ENCODE assay signal across 8 cellular contexts in the genomic region with DNA sequence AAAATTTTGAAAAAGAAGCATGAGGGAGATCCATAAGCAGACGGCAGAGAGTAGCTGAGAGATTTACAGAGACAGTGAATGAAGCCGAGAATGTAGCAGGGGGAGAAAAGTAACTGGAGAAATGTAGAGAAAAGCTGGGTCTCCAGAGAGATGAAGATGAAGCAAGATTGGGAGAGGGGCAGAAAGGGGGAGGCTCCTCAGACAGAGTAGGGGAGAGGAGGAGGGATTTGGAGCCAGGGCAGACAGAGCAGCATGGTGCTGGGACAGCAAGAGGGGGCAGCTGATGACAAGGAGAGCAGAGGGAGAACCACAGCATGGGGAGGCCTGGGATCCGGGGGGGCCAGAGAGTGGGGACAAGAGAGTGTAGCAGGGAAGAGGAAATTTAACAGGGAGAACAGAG. TPM values are rescaled to one million over a fixed set of nuclear protein-coding genes. Genes with fewer than 3 reads are reported as not detected.
A peak's percentile ranks its signal among the peaks of the same experiment; 100 is the strongest.
DNase-seq lines count a peak whose midpoint lies in the region; ATAC-seq and TF ChIP-seq lines count a peak whose summit lies in the region.

No MANE protein-coding gene starts in this region.

- H3K27me3 ChIP-seq in ACC112 (ENCODE audit: insufficient read depth, low read length) (no peaks in the 10 kb centered on the region), HUES6 (ENCODE audit: control insufficient read depth, insufficient read depth, low read length) (no peaks in the 10 kb centered on the region), mononuclear cell (ENCODE audit: insufficient read depth, low read length) (no peaks in the 10 kb centered on the region)

- no peaks in the 10 kb centered on the region for H3K79me2 ChIP-seq in ACC112 (ENCODE audit: control insufficient read depth, insufficient read depth, low read length, unreplicated experiment)

- H3K4me3 ChIP-seq in ACC112 (ENCODE audit: low read depth, low read length) (peak overlapping the region; percentile 96), HUES6 (ENCODE audit: low read depth, low read length) (peak overlapping the region; percentile 97), choroid plexus epithelial cell (ENCODE audit: low read depth, low read length) (peak overlapping the region; percentile 88), mononuclear cell (ENCODE audit: low read length) (peak overlapping the region; percentile 80)

- no peaks in the 10 kb centered on the region for H3K4me1 ChIP-seq in ACC112 (ENCODE audit: control insufficient read depth, insufficient read depth, low read length, unreplicated experiment)
- H3K4me1 ChIP-seq in HUES6 (ENCODE audit: control insufficient read depth, insufficient read depth, low read length) = no peaks in the 10 kb centered on the region; the same call in 1 of the 2 replicates
- H3K4me1 ChIP-seq in mononuclear cell (ENCODE audit: insufficient read depth, low read length) = peaks cover 10% of the 10 kb centered on the region

- peak overlapping the region; percentile 74 for H2AFZ ChIP-seq in ACC112 (ENCODE audit: low read length, unreplicated experiment)

- H3K27ac ChIP-seq in ACC112 (ENCODE audit: low read depth, low read length) (no peak overlapping the region), HUES6 (ENCODE audit: low read depth, low read length) (0 out of 2 replicates have a peak overlapping the region, but pooled peaks have one; percentile 86)

- peak overlapping the region; percentile 93 for H3K9ac ChIP-seq in HUES6 (ENCODE audit: low read length)

- H3K9me3 ChIP-seq in HUES6 (ENCODE audit: control insufficient read depth, insufficient read depth, low read depth, low read length) (peaks cover 27% of the 10 kb centered on the region), mononuclear cell (ENCODE audit: low read depth, low read length) (peaks cover 18% of the 10 kb centered on the region)

- ATAC-seq in HG03521 (IDR thresholded peaks at IDR 0.05; ENCODE audit: unreplicated experiment) = no peak
- no peak for ATAC-seq in HG02588 (IDR thresholded peaks at IDR 0.05; ENCODE audit: unreplicated experiment)
- ATAC-seq in GM21447 (IDR thresholded peaks at IDR 0.05; ENCODE audit: unreplicated experiment) = no peak

- TF ChIP-seq CTCF in choroid plexus epithelial cell (conservative IDR thresholded peaks at IDR 0.05; ENCODE audit: low read depth, low read length) = no peak

- DNase-seq in choroid plexus epithelial cell (ENCODE audit: low read depth) (peak; percentile 25), SHP77 treated with DMSO at 0.1 percent for 48 hours (lab: John Stamatoyannopoulos, UW) (no peak)

- H3K36me3 ChIP-seq in ACC112 (ENCODE audit: insufficient read depth, low read length) (0 out of 2 replicates have a peak, but pooled peaks cover 3% of the 10 kb centered on the region), HUES6 (ENCODE audit: control insufficient read depth, insufficient read depth, low read length) (no peaks in the 10 kb centered on the region; the same call in 1 of the 2 replicates)

RNA-seq across cellular contexts. Expression of a gene that starts 0.9 kb away (rescaled TPM):
- total RNA-seq in mononuclear cell = 0.52 TPM

RNA-seq across cellular contexts. Expression of a gene that starts 32.7 kb away (rescaled TPM):
- 15.6 TPM for total RNA-seq in mononuclear cell

RNA-seq across cellular contexts. Expression of a gene that starts 40.0 kb away (rescaled TPM):
- total RNA-seq in mononuclear cell = 5.6 TPM
